In the genomic region with DNA sequence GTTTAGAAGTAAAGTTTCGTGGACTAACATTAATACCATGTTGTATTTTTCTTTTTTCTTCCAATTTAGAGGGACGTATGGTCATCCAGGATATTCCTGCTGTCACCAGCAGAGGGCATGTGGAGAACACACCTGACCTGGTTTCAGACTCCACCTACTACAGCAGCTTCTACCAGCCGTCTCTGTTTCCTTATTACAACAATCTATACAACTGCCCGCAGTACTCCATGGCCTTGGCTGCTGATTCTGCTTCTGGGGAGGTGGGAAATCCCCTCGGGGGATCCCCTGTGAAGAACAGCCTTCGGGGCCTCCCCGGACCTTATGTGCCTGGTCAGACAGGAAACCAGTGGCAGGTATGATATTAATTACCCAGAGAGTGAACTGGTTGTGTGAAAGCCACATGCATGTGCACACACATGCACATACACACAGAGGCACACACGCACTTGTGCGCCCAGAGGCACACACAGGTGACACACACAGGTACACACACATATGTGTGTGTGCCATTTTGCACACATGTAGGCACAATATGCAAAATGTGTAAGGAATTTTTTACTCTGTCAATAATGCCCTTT, we compare ENCODE assay signal across 8 cellular contexts. TPM values are rescaled to one million over a fixed set of nuclear protein-coding genes. Genes with fewer than 3 reads are reported as not detected.
DNase-seq lines count a peak whose midpoint lies in the region; ATAC-seq and TF ChIP-seq lines count a peak whose summit lies in the region.

No MANE protein-coding gene starts in this region.

- H3K9me3 ChIP-seq in ascending aorta, result no peaks in the 10 kb centered on the region

- peaks cover 9 to 12% of the 10 kb centered on the region in 2 donors for H3K27me3 Mint-ChIP-seq in T-cell

- POLR2A ChIA-PET in T-cell (lab: Charles Lee), result no interaction called here

- H3K36me3 ChIP-seq in ascending aorta, result no peaks in the 10 kb centered on the region

- CTCF ChIA-PET in T-cell (lab: Charles Lee), result interaction anchor here in 1 of 2 donors (1.3 kb wide), 1 partner anchor 115 kb away, joined by 5 read pairs; no protein-coding TSS in a partner anchor

- peak; percentile 35 to 54 (median 42) for TF ChIP-seq CTCF in ascending aorta (IDR thresholded peaks at IDR 0.05)

- H3K4me1 Mint-ChIP-seq in T-cell, result peaks cover 6 to 9% (median 9%) of the 10 kb centered on the region in 3 donors

- H3K36me3 Mint-ChIP-seq in T-cell, result no peaks in the 10 kb centered on the region

- H3K4me1 ChIP-seq in ascending aorta, result no peaks in the 10 kb centered on the region

- H3K4me3 ChIP-seq in ascending aorta, result no peak overlapping the region

- peak overlapping the region in 2 of 3 donors; percentile 23 to 42 for H3K4me3 Mint-ChIP-seq in T-cell

- peak; percentile 98 for ATAC-seq in HG02642 (IDR thresholded peaks at IDR 0.05; ENCODE audit: poor library complexity, unreplicated experiment)
- ATAC-seq in T-cell (replicated peaks in 1 of 4), result peak; percentile 73 to 94 (median 81)

- peak; percentile 88 for DNase-seq in NK-92 treated with Interleukin-12 subunit alpha and Interleukin-12 subunit beta, amount 100 ng/mL, for 24 hours (lab: John Stamatoyannopoulos, UW)
- DNase-seq in NK-92 (lab: John Stamatoyannopoulos, UW; ENCODE audit: unreplicated experiment) (no peak), NCI-H1048 (lab: John Stamatoyannopoulos, UW) (peak; percentile 45), T-cell (peak in 33 of 34 experiments; percentile 5 to 50 (median 21)), ascending aorta (ENCODE audit: low spot score in 2 of 2) (no peak), iPS-NIHi11 (ENCODE audit: low spot score) (peak; percentile 76)
- peak; percentile 35 to 45 for DNase-seq in stimulated activated CD4-positive, alpha-beta T cell treated with anti-CD3 and anti-CD28 coated beads, Interleukin-15, amount 100 ng/mL, for 48 hours (ENCODE audit: low read depth in 2 of 2)

- intact Hi-C loops in ascending aorta (cut with DNase I), result no loop called here

- no peak overlapping the region for H3K27ac ChIP-seq in ascending aorta

- no peaks in the 10 kb centered on the region for H3K9me3 Mint-ChIP-seq in T-cell

- peak overlapping the region in 1 of 2 donors; percentile 25 for H3K27ac Mint-ChIP-seq in T-cell

- no peaks in the 10 kb centered on the region for H3K27me3 ChIP-seq in ascending aorta

RNA-seq across cellular contexts. Expression of a gene that starts 52.4 kb away (rescaled TPM):
- total RNA-seq in T-cell, result not detected
- total RNA-seq in ascending aorta, result not detected

Comparison
In these comparisons a context has a peak if more than half of its experiments do, and no peak if none do; other contexts are left out.
1. DNase-seq: peak in NK-92 treated with Interleukin-12 subunit alpha and Interleukin-12 subunit beta, amount 100 ng/mL, for 24 hours (single experiment), NCI-H1048 (single experiment), T-cell (33 of 34), iPS-NIHi11 (single experiment) and stimulated activated CD4-positive, alpha-beta T cell treated with anti-CD3 and anti-CD28 coated beads, Interleukin-15, amount 100 ng/mL, for 48 hours (2 of 2); none in NK-92 (single experiment) and ascending aorta (0 of 2).